2 cellular contexts compared by ENCODE assay signal in the genomic region with DNA sequence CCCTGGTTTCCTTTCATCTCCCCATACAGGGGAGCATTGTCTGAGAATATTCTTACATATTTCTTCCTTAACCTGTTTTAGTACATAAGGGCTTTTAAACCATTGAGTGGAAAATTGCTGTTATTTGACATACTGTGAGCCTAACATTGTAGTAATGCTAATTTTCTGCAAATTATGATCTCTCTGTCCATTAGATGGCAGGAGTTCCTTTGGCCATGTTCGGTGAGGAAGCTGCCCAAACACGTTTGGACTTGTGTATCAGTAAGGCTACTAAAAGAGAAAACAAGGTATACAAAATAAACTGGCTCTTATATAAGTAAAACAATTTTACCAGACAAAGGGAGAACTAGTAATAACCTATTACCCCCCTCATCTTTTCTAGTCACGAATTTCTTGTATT.
A peak's percentile ranks its signal among the peaks of the same experiment; 100 is the strongest.
TF ChIP-seq lines count a peak whose summit lies in the region.

No MANE protein-coding gene starts in this region.

TF ChIP-seq in HEK293, 187 proteins besides CTCF, POLR2A, EP300 and RAD21 (continued from another document and continues in another):
- TF ChIP-seq ZNF10 (tag by site-specific recombination; IDR thresholded peaks at IDR 0.05) = no peak
- TF ChIP-seq ZNF623 (tag by site-specific recombination; IDR thresholded peaks at IDR 0.05) = no peak
- TF ChIP-seq, protein P1, sequence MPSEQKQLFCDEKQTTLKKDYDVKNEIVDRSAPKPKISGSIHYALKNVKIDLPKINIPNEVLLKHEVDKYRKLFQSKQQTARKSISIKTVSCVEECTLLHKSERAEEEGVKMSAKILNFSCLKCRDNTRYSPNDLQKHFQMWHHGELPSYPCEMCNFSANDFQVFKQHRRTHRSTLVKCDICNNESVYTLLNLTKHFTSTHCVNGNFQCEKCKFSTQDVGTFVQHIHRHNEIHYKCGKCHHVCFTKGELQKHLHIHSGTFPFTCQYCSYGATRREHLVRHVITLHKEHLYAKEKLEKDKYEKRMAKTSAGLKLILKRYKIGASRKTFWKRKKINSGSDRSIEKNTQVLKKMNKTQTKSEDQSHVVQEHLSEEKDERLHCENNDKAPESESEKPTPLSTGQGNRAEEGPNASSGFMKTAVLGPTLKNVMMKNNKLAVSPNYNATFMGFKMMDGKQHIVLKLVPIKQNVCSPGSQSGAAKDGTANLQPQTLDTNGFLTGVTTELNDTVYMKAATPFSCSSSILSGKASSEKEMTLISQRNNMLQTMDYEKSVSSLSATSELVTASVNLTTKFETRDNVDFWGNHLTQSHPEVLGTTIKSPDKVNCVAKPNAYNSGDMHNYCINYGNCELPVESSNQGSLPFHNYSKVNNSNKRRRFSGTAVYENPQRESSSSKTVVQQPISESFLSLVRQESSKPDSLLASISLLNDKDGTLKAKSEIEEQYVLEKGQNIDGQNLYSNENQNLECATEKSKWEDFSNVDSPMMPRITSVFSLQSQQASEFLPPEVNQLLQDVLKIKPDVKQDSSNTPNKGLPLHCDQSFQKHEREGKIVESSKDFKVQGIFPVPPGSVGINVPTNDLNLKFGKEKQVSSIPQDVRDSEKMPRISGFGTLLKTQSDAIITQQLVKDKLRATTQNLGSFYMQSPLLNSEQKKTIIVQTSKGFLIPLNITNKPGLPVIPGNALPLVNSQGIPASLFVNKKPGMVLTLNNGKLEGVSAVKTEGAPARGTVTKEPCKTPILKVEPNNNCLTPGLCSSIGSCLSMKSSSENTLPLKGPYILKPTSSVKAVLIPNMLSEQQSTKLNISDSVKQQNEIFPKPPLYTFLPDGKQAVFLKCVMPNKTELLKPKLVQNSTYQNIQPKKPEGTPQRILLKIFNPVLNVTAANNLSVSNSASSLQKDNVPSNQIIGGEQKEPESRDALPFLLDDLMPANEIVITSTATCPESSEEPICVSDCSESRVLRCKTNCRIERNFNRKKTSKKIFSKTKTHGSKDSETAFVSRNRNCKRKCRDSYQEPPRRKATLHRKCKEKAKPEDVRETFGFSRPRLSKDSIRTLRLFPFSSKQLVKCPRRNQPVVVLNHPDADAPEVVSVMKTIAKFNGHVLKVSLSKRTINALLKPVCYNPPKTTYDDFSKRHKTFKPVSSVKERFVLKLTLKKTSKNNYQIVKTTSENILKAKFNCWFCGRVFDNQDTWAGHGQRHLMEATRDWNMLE (tag by site-specific recombination; conservative IDR thresholded peaks at IDR 0.05; ENCODE audit: low read depth) = no peak
- TF ChIP-seq ZFP41 (tag by site-specific recombination; IDR thresholded peaks at IDR 0.05; ENCODE audit: borderline replicate concordance) = no peak
- peak; percentile 35 for TF ChIP-seq ZNF654 (tag by site-specific recombination; IDR thresholded peaks at IDR 0.05; ENCODE audit: low read depth)
- TF ChIP-seq ZNF660 (tag by site-specific recombination; IDR thresholded peaks at IDR 0.05) = no peak
- no peak for TF ChIP-seq ZNF610 (tag by site-specific recombination; IDR thresholded peaks at IDR 0.05; ENCODE audit: borderline replicate concordance)
- TF ChIP-seq, protein P2, sequence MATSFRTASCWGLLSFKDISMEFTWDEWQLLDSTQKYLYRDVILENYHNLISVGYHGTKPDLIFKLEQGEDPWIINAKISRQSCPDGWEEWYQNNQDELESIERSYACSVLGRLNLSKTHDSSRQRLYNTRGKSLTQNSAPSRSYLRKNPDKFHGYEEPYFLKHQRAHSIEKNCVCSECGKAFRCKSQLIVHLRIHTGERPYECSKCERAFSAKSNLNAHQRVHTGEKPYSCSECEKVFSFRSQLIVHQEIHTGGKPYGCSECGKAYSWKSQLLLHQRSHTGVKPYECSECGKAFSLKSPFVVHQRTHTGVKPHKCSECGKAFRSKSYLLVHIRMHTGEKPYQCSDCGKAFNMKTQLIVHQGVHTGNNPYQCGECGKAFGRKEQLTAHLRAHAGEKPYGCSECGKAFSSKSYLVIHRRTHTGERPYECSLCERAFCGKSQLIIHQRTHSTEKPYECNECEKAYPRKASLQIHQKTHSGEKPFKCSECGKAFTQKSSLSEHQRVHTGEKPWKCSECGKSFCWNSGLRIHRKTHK (tag by site-specific recombination; IDR thresholded peaks at IDR 0.05) = no peak
- TF ChIP-seq, protein P3, sequence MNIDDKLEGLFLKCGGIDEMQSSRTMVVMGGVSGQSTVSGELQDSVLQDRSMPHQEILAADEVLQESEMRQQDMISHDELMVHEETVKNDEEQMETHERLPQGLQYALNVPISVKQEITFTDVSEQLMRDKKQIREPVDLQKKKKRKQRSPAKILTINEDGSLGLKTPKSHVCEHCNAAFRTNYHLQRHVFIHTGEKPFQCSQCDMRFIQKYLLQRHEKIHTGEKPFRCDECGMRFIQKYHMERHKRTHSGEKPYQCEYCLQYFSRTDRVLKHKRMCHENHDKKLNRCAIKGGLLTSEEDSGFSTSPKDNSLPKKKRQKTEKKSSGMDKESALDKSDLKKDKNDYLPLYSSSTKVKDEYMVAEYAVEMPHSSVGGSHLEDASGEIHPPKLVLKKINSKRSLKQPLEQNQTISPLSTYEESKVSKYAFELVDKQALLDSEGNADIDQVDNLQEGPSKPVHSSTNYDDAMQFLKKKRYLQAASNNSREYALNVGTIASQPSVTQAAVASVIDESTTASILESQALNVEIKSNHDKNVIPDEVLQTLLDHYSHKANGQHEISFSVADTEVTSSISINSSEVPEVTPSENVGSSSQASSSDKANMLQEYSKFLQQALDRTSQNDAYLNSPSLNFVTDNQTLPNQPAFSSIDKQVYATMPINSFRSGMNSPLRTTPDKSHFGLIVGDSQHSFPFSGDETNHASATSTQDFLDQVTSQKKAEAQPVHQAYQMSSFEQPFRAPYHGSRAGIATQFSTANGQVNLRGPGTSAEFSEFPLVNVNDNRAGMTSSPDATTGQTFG (tag by site-specific recombination; IDR thresholded peaks at IDR 0.05; ENCODE audit: borderline replicate concordance) = no peak
- TF ChIP-seq ZFP3 (tag by site-specific recombination; IDR thresholded peaks at IDR 0.05; ENCODE audit: low read depth) = no peak
- TF ChIP-seq ZNF37A (tag by site-specific recombination; IDR thresholded peaks at IDR 0.05) = no peak
- TF ChIP-seq, protein P4, sequence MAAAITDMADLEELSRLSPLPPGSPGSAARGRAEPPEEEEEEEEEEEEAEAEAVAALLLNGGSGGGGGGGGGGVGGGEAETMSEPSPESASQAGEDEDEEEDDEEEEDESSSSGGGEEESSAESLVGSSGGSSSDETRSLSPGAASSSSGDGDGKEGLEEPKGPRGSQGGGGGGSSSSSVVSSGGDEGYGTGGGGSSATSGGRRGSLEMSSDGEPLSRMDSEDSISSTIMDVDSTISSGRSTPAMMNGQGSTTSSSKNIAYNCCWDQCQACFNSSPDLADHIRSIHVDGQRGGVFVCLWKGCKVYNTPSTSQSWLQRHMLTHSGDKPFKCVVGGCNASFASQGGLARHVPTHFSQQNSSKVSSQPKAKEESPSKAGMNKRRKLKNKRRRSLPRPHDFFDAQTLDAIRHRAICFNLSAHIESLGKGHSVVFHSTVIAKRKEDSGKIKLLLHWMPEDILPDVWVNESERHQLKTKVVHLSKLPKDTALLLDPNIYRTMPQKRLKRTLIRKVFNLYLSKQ (tag by site-specific recombination; IDR thresholded peaks at IDR 0.05; ENCODE audit: borderline replicate concordance) = no peak
- no peak for TF ChIP-seq IKZF3 (tag by site-specific recombination; IDR thresholded peaks at IDR 0.05)
- TF ChIP-seq ZNF624 (tag by site-specific recombination; IDR thresholded peaks at IDR 0.05) = no peak

TF ChIP-seq in HepG2, 621 proteins besides CTCF, POLR2A, EP300 and RAD21:
- TF ChIP-seq, protein P5, sequence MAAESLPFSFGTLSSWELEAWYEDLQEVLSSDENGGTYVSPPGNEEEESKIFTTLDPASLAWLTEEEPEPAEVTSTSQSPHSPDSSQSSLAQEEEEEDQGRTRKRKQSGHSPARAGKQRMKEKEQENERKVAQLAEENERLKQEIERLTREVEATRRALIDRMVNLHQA (CRISPR knock-in tag; IDR thresholded peaks at IDR 0.05) = no peak
- TF ChIP-seq STAG1 (CRISPR knock-in tag; IDR thresholded peaks at IDR 0.05) = peak; percentile 61
- TF ChIP-seq, protein P6, sequence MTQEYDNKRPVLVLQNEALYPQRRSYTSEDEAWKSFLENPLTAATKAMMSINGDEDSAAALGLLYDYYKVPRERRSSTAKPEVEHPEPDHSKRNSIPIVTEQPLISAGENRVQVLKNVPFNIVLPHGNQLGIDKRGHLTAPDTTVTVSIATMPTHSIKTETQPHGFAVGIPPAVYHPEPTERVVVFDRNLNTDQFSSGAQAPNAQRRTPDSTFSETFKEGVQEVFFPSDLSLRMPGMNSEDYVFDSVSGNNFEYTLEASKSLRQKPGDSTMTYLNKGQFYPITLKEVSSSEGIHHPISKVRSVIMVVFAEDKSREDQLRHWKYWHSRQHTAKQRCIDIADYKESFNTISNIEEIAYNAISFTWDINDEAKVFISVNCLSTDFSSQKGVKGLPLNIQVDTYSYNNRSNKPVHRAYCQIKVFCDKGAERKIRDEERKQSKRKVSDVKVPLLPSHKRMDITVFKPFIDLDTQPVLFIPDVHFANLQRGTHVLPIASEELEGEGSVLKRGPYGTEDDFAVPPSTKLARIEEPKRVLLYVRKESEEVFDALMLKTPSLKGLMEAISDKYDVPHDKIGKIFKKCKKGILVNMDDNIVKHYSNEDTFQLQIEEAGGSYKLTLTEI (CRISPR knock-in tag; conservative IDR thresholded peaks at IDR 0.05) = no peak
